Comparison of ENCODE assay signal across 1 cellular context in the genomic region with DNA sequence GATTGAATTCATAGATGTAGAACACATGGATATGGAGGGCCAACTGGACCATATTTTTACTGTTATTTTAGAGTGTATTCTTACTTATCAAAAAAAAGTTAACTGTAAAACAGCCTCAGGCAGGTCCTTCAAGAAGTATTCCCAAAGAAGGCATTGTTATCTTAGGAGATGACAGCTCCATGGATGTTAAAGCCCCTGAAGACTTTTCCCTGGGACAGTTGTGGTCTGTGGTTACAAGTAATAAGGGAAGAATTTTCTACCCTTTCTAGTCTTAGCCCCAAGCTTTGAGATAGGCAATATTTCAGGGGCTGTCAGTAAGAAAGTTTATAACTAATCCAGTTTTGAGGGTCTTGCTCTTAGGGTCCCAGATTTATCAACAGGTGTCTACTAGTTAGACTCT.
TF ChIP-seq lines count a peak whose summit lies in the region.

No MANE protein-coding gene starts in this region.

TF ChIP-seq in SK-N-SH, 30 proteins besides CTCF, POLR2A, EP300 and RAD21:
- TF ChIP-seq, protein P1, sequence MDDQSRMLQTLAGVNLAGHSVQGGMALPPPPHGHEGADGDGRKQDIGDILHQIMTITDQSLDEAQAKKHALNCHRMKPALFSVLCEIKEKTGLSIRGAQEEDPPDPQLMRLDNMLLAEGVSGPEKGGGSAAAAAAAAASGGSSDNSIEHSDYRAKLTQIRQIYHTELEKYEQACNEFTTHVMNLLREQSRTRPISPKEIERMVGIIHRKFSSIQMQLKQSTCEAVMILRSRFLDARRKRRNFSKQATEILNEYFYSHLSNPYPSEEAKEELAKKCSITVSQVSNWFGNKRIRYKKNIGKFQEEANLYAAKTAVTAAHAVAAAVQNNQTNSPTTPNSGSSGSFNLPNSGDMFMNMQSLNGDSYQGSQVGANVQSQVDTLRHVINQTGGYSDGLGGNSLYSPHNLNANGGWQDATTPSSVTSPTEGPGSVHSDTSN (IDR thresholded peaks at IDR 0.05): peak; percentile 67
- no peak for TF ChIP-seq RXRA (IDR thresholded peaks at IDR 0.05; ENCODE audit: borderline replicate concordance, low read depth)
- no peak for TF ChIP-seq TAF1 (IDR thresholded peaks at IDR 0.05; ENCODE audit: borderline replicate concordance, low read depth, low read length)
- TF ChIP-seq MXI1 (IDR thresholded peaks at IDR 0.05; ENCODE audit: low read depth, low read length): no peak
- TF ChIP-seq CHD2 (IDR thresholded peaks at IDR 0.05; ENCODE audit: low read length, partially characterized antibody): no peak
- TF ChIP-seq, protein P2, sequence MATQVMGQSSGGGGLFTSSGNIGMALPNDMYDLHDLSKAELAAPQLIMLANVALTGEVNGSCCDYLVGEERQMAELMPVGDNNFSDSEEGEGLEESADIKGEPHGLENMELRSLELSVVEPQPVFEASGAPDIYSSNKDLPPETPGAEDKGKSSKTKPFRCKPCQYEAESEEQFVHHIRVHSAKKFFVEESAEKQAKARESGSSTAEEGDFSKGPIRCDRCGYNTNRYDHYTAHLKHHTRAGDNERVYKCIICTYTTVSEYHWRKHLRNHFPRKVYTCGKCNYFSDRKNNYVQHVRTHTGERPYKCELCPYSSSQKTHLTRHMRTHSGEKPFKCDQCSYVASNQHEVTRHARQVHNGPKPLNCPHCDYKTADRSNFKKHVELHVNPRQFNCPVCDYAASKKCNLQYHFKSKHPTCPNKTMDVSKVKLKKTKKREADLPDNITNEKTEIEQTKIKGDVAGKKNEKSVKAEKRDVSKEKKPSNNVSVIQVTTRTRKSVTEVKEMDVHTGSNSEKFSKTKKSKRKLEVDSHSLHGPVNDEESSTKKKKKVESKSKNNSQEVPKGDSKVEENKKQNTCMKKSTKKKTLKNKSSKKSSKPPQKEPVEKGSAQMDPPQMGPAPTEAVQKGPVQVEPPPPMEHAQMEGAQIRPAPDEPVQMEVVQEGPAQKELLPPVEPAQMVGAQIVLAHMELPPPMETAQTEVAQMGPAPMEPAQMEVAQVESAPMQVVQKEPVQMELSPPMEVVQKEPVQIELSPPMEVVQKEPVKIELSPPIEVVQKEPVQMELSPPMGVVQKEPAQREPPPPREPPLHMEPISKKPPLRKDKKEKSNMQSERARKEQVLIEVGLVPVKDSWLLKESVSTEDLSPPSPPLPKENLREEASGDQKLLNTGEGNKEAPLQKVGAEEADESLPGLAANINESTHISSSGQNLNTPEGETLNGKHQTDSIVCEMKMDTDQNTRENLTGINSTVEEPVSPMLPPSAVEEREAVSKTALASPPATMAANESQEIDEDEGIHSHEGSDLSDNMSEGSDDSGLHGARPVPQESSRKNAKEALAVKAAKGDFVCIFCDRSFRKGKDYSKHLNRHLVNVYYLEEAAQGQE (IDR thresholded peaks at IDR 0.05; ENCODE audit: low read depth, low read length): no peak
- TF ChIP-seq, protein P3, sequence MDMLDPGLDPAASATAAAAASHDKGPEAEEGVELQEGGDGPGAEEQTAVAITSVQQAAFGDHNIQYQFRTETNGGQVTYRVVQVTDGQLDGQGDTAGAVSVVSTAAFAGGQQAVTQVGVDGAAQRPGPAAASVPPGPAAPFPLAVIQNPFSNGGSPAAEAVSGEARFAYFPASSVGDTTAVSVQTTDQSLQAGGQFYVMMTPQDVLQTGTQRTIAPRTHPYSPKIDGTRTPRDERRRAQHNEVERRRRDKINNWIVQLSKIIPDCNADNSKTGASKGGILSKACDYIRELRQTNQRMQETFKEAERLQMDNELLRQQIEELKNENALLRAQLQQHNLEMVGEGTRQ (IDR thresholded peaks at IDR 0.05; ENCODE audit: borderline replicate concordance, low read depth, low read length): no peak
- peak; percentile 60 for TF ChIP-seq TCF12 (IDR thresholded peaks at IDR 0.05)
- TF ChIP-seq, protein P4, sequence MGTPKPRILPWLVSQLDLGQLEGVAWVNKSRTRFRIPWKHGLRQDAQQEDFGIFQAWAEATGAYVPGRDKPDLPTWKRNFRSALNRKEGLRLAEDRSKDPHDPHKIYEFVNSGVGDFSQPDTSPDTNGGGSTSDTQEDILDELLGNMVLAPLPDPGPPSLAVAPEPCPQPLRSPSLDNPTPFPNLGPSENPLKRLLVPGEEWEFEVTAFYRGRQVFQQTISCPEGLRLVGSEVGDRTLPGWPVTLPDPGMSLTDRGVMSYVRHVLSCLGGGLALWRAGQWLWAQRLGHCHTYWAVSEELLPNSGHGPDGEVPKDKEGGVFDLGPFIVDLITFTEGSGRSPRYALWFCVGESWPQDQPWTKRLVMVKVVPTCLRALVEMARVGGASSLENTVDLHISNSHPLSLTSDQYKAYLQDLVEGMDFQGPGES (IDR thresholded peaks at IDR 0.05; ENCODE audit: low read depth, low read length): no peak
- no peak for TF ChIP-seq GABPA (IDR thresholded peaks at IDR 0.05; ENCODE audit: low read depth)
- 0 out of 2 replicates have a peak, but pooled peaks have one; percentile 5 for TF ChIP-seq FOSL2 (IDR thresholded peaks at IDR 0.05; ENCODE audit: borderline replicate concordance, low read depth)
- TF ChIP-seq JUND (IDR thresholded peaks at IDR 0.05): 0 out of 2 replicates have a peak, but pooled peaks have one; percentile 25
